24 cellular contexts compared by ENCODE assay signal in genomic region chr6:38018755-38019165, GRCh38.
DNase-seq lines count a peak whose midpoint lies in the region; ATAC-seq, FAIRE-seq and TF ChIP-seq lines count a peak whose summit lies in the region.
"Had no signal": no experiment of that assay in that cellular context is flagged by ENCODE, and none has a peak within 500 bp of the region (broad histone marks: within the 10 kb centered on the region; RNA-seq: fewer than 3 reads in every experiment).

No MANE protein-coding gene starts in this region.

- no peak overlapping the region for H3K4me3 Mint-ChIP-seq in neural progenitor cell
- H3K4me3 Mint-ChIP-seq: T-helper 1 cell treated with Interleukin-12 subunit alpha and Interleukin-12 subunit beta and Interleukin-4 antibody, amounts not matched to agents 30 μg/mL and 1 μg/mL, for 36 hours had no signal

- TF ChIP-seq POLR2A in K562 (conservative IDR thresholded peaks at IDR 0.05), result no peak
- no peak for TF ChIP-seq POLR2A in prostate gland (IDR thresholded peaks at IDR 0.05)

- H3K4me2 ChIP-seq in K562 (ENCODE audit: insufficient read depth, low read length), result no peak overlapping the region
- H3K4me2 ChIP-seq in neural progenitor cell, result no peak overlapping the region

- H3F3A ChIP-seq in neural progenitor cell (ENCODE audit: low read depth), result no peaks in the 10 kb centered on the region

- no peak for TF ChIP-seq EP300 in K562 (IDR thresholded peaks at IDR 0.05; ENCODE audit: low read length)

- peak in 1 of 2 experiments; percentile 16; a peak in 2 of 4 replicates for TF ChIP-seq RAD21 in K562 (CRISPR knock-in tag; conservative IDR thresholded peaks at IDR 0.05 in 1 of 2, IDR thresholded peaks at IDR 0.05 in 1 of 2)

- POLR2A ChIA-PET in K562 (lab: Yijun Ruan, JAX), result no interaction called here

- H3K27me3 ChIP-seq in K562 (ENCODE audit: control insufficient read depth in 2 of 2, insufficient read depth in 2 of 2, low read length in 2 of 2) (no peaks in the 10 kb centered on the region), neural progenitor cell (no peaks in the 10 kb centered on the region), prostate gland (replicated peaks; ENCODE audit: insufficient read depth) (no peaks in the 10 kb centered on the region)
- H3K27me3 ChIP-seq: breast epithelium, spleen, thyroid gland had no signal

- no peaks in the 10 kb centered on the region for H3K36me3 Mint-ChIP-seq in neural progenitor cell

- TF ChIP-seq CTCF in LNCAP (IDR thresholded peaks at IDR 0.05) (peak; percentile 32; the same call in 1 of the 2 replicates), K562 (IDR thresholded peaks at IDR 0.05 in 2 of 3, conservative IDR thresholded peaks at IDR 0.05 in 1 of 3; ENCODE audit: insufficient read depth in 2 of 3, low read depth in 1 of 3, low read length in 3 of 3) (no peak), neural progenitor cell (IDR thresholded peaks at IDR 0.05) (peak; percentile 31), prostate gland (IDR thresholded peaks at IDR 0.05) (no peak)

- no TSS peak for BruUV-seq in K562 (replicated peaks; lab: Mats Ljungman, UMichigan)

- no peaks in the 10 kb centered on the region for H3K9me1 ChIP-seq in K562 (ENCODE audit: control insufficient read depth, insufficient read depth, low read length)

- no peak for FAIRE-seq in K562 (lab: Jason Lieb, UNC)

- no peaks in the 10 kb centered on the region for H3K9me3 Mint-ChIP-seq in neural progenitor cell
- H3K9me3 Mint-ChIP-seq: T-helper 1 cell treated with Interleukin-12 subunit alpha and Interleukin-12 subunit beta and Interleukin-4 antibody, amounts not matched to agents 30 μg/mL and 1 μg/mL, for 36 hours had no signal

- H3K36me3 ChIP-seq in K562 (ENCODE audit: control insufficient read depth, insufficient read depth, low read length), result no peaks in the 10 kb centered on the region
- H3K36me3 ChIP-seq in neural progenitor cell, result no peaks in the 10 kb centered on the region
- H3K36me3 ChIP-seq in prostate gland, result no peaks in the 10 kb centered on the region
- H3K36me3 ChIP-seq: breast epithelium, spleen, thyroid gland had no signal

- H3K27ac ChIP-seq in K562 (ENCODE audit: extremely low read depth, low read depth, low read length) (no peak overlapping the region), neural progenitor cell (no peak overlapping the region), prostate gland (no peak overlapping the region)
- H3K27ac ChIP-seq: breast epithelium, coronary artery, spleen, thyroid gland had no signal

- intact Hi-C loops in Right ventricle myocardium superior (cut with DNase I), result no loop called here
- intact Hi-C loops in left cardiac atrium (cut with DNase I), result loop anchor here in 1 of 2 donors (10.0 kb wide), 1 partner anchor 644 kb away; no protein-coding TSS in a partner anchor
- intact Hi-C loops in K562 (cut with micrococcal nuclease), result loop anchor here (10.0 kb wide), 1 partner anchor 154 kb away; no protein-coding TSS in a partner anchor
- intact Hi-C loops in prostate gland (cut with DNase I), result loop anchor here (10.0 kb wide), 2 partner anchors 224 to 324 kb away; partner anchors contain the start of gene MDGA1

- DNase-seq in Right ventricle myocardium superior (no peak), left cardiac atrium (no peak), K562 (ENCODE audit: extremely low read depth in 1 of 4, low spot score in 3 of 4) (no peak), neural progenitor cell (ENCODE audit: low spot score) (no peak), NK-92 (lab: John Stamatoyannopoulos, UW; ENCODE audit: unreplicated experiment) (no peak), prostate gland (ENCODE audit: low spot score) (no peak)
- no peak for DNase-seq in activated CD8-positive, alpha-beta memory T cell treated with anti-CD3 and anti-CD28 coated beads, Interleukin-2, amount 50 U/mL, for 48 hours
- DNase-seq: activated CD4-positive, alpha-beta T cell treated with anti-CD3 and anti-CD28 coated beads for 48 hours; activated gamma-delta T cell; DMS79; islet precursor cell; mammary epithelial cell; NCI-H2081 treated with DMSO at 0.1 percent for 48 hours; NCI-H510A; occipital lobe; SHP77 treated with DMSO at 0.1 percent for 48 hours; spleen; stimulated activated CD4-positive, alpha-beta T cell treated with anti-CD3 and anti-CD28 coated beads, Interleukin-4, amount 100 ng/mL, for 4 hours; stimulated activated naive CD8-positive, alpha-beta T cell treated with anti-CD3 and anti-CD28 coated beads, Interleukin-15, Interleukin-2, amounts not matched to agents 100 U/mL and 50 U/mL, for 24 hours; thyroid gland had no signal

- no peaks in the 10 kb centered on the region for H3K9me3 ChIP-seq in K562 (replicated peaks; ENCODE audit: control insufficient read depth, insufficient read depth, low read depth, low read length)
- no peaks in the 10 kb centered on the region for H3K9me3 ChIP-seq in neural progenitor cell (ENCODE audit: low read depth)
- no peaks in the 10 kb centered on the region for H3K9me3 ChIP-seq in prostate gland
- H3K9me3 ChIP-seq: breast epithelium, thyroid gland had no signal

- H2AFZ ChIP-seq in K562 (ENCODE audit: low read depth, low read length) (no peak overlapping the region), neural progenitor cell (replicated peaks) (no peak overlapping the region)

- H4K20me1 ChIP-seq in K562 (replicated peaks; ENCODE audit: control insufficient read depth, insufficient read depth, low read length), result peaks cover 14% of the 10 kb centered on the region
- peaks cover 82% of the 10 kb centered on the region for H4K20me1 ChIP-seq in neural progenitor cell (ENCODE audit: low read depth)

- ATAC-seq in Right ventricle myocardium superior (ENCODE audit: poor library complexity) (peak; percentile 18), left cardiac atrium (no peak), K562 (no peak)
- ATAC-seq: stimulated activated naive CD8-positive, alpha-beta T cell treated with anti-CD3 and anti-CD28 coated beads, Interleukin-15, Interleukin-2, amounts not matched to agents 100 U/mL and 50 U/mL, for 24 hours had no signal

- 64% methylated on average over 2 of the region's 2 CpGs for WGBS in K562 (ENCODE audit: insufficient coverage, low coverage, missing lambda C conversion rate)
- WGBS in prostate gland, result 92% methylated on average over 2 of the region's 2 CpGs

- H3K9ac ChIP-seq in K562 (ENCODE audit: insufficient read depth in 1 of 2, low read depth in 2 of 2, low read length in 2 of 2), result no peak overlapping the region
- no peak overlapping the region for H3K9ac ChIP-seq in neural progenitor cell

- CTCF ChIA-PET in K562 (lab: Yijun Ruan, JAX; ENCODE audit: low intra/inter-chr PET ratio), result no interaction called here

- no peak overlapping the region for H3K27ac Mint-ChIP-seq in neural progenitor cell
- H3K27ac Mint-ChIP-seq: T-helper 1 cell treated with Interleukin-12 subunit alpha and Interleukin-12 subunit beta and Interleukin-4 antibody, amounts not matched to agents 30 μg/mL and 1 μg/mL, for 36 hours had no signal

- no peaks in the 10 kb centered on the region for H3K27me3 Mint-ChIP-seq in neural progenitor cell (ENCODE audit: insufficient read depth, low read depth)

- in situ Hi-C loops in K562 (cut with MboI), result loop anchor here (10.0 kb wide), 1 partner anchor 224 kb away; no protein-coding TSS in a partner anchor

- H3K4me3 ChIP-seq in K562, result no peak overlapping the region
- H3K4me3 ChIP-seq in neural progenitor cell, result no peak overlapping the region
- no peak overlapping the region for H3K4me3 ChIP-seq in prostate gland
- H3K4me3 ChIP-seq: breast epithelium, coronary artery, spleen, thyroid gland had no signal

- H3K4me1 Mint-ChIP-seq in neural progenitor cell, result peaks cover 14% of the 10 kb centered on the region

- H3K4me1 ChIP-seq in K562 (replicated peaks in 1 of 2; ENCODE audit: control insufficient read depth in 2 of 2, insufficient read depth in 2 of 2, low read length in 2 of 2), result no peaks in the 10 kb centered on the region; a peak in 1 of 5 replicates
- H3K4me1 ChIP-seq in neural progenitor cell, result peaks cover 8% of the 10 kb centered on the region
- H3K4me1 ChIP-seq in prostate gland (replicated peaks), result no peaks in the 10 kb centered on the region
- H3K4me1 ChIP-seq: breast epithelium had no signal

- peaks cover 4% of the 10 kb centered on the region; the same call in 1 of the 3 replicates for H3K79me2 ChIP-seq in K562 (ENCODE audit: control insufficient read depth, insufficient read depth, low read length)
- H3K79me2 ChIP-seq in neural progenitor cell (ENCODE audit: low read depth), result peaks cover 90% of the 10 kb centered on the region

TF ChIP-seq in K562, 482 proteins besides CTCF, POLR2A, EP300 and RAD21 (continues in another document):
- no peak for TF ChIP-seq RBM34 (IDR thresholded peaks at IDR 0.05; ENCODE audit: borderline replicate concordance, insufficient read depth, low read length)
- TF ChIP-seq TAF7 (tag; IDR thresholded peaks at IDR 0.05), result no peak
- TF ChIP-seq ATF3 (IDR thresholded peaks at IDR 0.05), result no peak
- TF ChIP-seq ATF3 (CRISPR knock-in tag; conservative IDR thresholded peaks at IDR 0.05), result no peak
- peak; percentile 22; the same call in 1 of the 2 replicates for TF ChIP-seq TFAP4 (CRISPR knock-in tag; IDR thresholded peaks at IDR 0.05; ENCODE audit: borderline replicate concordance)
- TF ChIP-seq CREB3L1 (IDR thresholded peaks at IDR 0.05; ENCODE audit: borderline replicate concordance, low read depth), result no peak

Comparison
In these comparisons a context has a peak if more than half of its experiments do, and no peak if none do; other contexts are left out.
1. CTCF ChIP-seq: peak in LNCAP (single experiment) and neural progenitor cell (single experiment); none in K562 (0 of 3) and prostate gland (0 of 4).